In the genomic region with DNA sequence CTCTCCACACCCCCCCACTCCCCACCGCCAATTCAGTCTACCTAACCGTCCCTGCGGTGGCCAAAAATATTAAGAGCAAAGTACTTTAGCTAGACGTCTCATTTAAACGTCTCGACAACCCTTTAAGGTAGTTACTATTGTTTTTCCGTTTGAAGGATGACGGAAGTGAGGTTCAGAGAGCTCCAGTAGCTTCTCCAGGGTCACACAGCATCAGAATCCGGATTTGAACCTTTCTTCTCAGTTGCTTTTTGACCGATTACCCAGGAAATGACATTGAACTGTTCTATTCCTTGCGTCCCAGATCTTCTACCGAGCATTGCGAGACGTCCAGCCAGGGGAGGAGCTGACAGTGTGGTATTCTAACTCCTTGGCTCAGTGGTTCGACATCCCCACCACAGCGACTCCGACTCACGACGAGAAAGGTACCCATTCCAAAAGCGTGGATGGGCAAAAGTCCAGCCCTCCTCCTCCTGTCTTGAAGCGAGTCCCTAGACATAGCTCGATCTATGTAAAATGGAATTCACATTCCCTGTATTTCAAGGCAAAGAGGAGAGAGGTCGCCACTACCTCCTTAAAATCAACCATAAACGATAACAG, we compare ENCODE assay signal across 21 cellular contexts. TPM values are rescaled to one million over a fixed set of nuclear protein-coding genes. Genes with fewer than 3 reads are reported as not detected.
"Had no signal": no experiment of that assay in that cellular context is flagged by ENCODE, and none has a peak within 500 bp of the region (broad histone marks: within the 10 kb centered on the region; RNA-seq: fewer than 3 reads in every experiment).

No MANE protein-coding gene starts in this region.

- H3K27ac Mint-ChIP-seq: activated CD8-positive, alpha-beta T cell treated with anti-CD3 and anti-CD28 coated beads, Interleukin-2, amount 10 ng/mL, durations not matched to agents 7 days and 5 days had no signal

- H3K9me3 Mint-ChIP-seq: activated T-cell treated with anti-CD3 and anti-CD28 coated beads, Interleukin-2, amount 50 U/mL, for 72 hours had no signal

- H3K27ac ChIP-seq: adrenal gland, cardiac muscle cell, dorsolateral prefrontal cortex, left lung, right atrium auricular region, stomach, testis, upper lobe of right lung, WERI-Rb-1 had no signal

- H3K4me3 Mint-ChIP-seq: activated CD8-positive, alpha-beta T cell treated with anti-CD3 and anti-CD28 coated beads, Interleukin-2, amount 10 ng/mL, durations not matched to agents 7 days and 5 days had no signal

- H3K4me3 ChIP-seq: adrenal gland, cardiac muscle cell, dorsolateral prefrontal cortex, left lung, right atrium auricular region, stomach, testis, upper lobe of right lung had no signal

- H3K36me3 ChIP-seq: adrenal gland, cardiac muscle cell, left lung, right atrium auricular region, stomach, upper lobe of right lung, WERI-Rb-1 had no signal

- H3K9me3 ChIP-seq: adrenal gland, left lung, right atrium auricular region, testis, upper lobe of right lung had no signal

- DNase-seq: activated CD4-positive, alpha-beta T cell treated with anti-CD3 and anti-CD28 coated beads for 4 hours; activated CD8-positive, alpha-beta memory T cell treated with anti-CD3 and anti-CD28 coated beads, Interleukin-2, amount 50 U/mL, for 48 hours; activated CD8-positive, alpha-beta T cell treated with anti-CD3 and anti-CD28 coated beads, Interleukin-2, amount 10 ng/mL, durations not matched to agents 7 days and 5 days; activated gamma-delta T cell treated with Interleukin-2 at 50 U/mL for 16 hours; activated T-cell treated with anti-CD3 and anti-CD28 coated beads, Interleukin-2, amount 50 U/mL, for 72 hours; adrenal gland; dorsolateral prefrontal cortex; mammary epithelial cell; naive thymus-derived CD8-positive, alpha-beta T cell; small intestine; stimulated activated CD4-positive, alpha-beta T cell treated with anti-CD3 and anti-CD28 coated beads, Interleukin-4, amount 100 ng/mL, for 4 hours; stimulated activated CD8-positive, alpha-beta memory T cell treated with anti-CD3 and anti-CD28 coated beads, Interleukin-4, amount 100 ng/mL, for 48 hours; stomach; testis; upper lobe of right lung; WERI-Rb-1 had no signal

- H3K4me1 ChIP-seq: testis had no signal

- ATAC-seq: activated CD8-positive, alpha-beta T cell treated with anti-CD3 and anti-CD28 coated beads, Interleukin-2, amount 10 ng/mL, durations not matched to agents 7 days and 5 days; activated T-cell treated with anti-CD3 and anti-CD28 coated beads, Interleukin-2, amount 50 U/mL, for 72 hours; left lung; naive thymus-derived CD8-positive, alpha-beta T cell; upper lobe of right lung had no signal

RNA-seq across cellular contexts. Expression of gene PRDM13, which starts 2.4 kb away (rescaled TPM):
- total RNA-seq: activated CD8-positive, alpha-beta T cell treated with anti-CD3 and anti-CD28 coated beads, Interleukin-2, amount 10 ng/mL, durations not matched to agents 7 days and 5 days; activated T-cell treated with anti-CD3 and anti-CD28 coated beads, Interleukin-2, amount 50 U/mL, for 72 hours; adrenal gland; cardiac muscle cell; left lung; mammary epithelial cell; naive thymus-derived CD8-positive, alpha-beta T cell; posterior vena cava; right atrium auricular region; stomach; upper lobe of right lung had no signal
- polyA plus RNA-seq: adrenal gland; cardiac muscle cell; keratinocyte; mammary epithelial cell; naive thymus-derived CD8-positive, alpha-beta T cell; small intestine; stomach had no signal
